Comparison of ENCODE assay signal across 16 cellular contexts in genomic region chr17:7711356-7711755, GRCh38. TPM values are rescaled to one million over a fixed set of nuclear protein-coding genes. Genes with fewer than 3 reads are reported as not detected.
DNase-seq lines count a peak whose midpoint lies in the region; ATAC-seq, FAIRE-seq and TF ChIP-seq lines count a peak whose summit lies in the region.
"Had no signal": no experiment of that assay in that cellular context is flagged by ENCODE, and none has a peak within 500 bp of the region (broad histone marks: within the 10 kb centered on the region; RNA-seq: fewer than 3 reads in every experiment).

No MANE protein-coding gene starts in this region.

- H2BK15ac ChIP-seq in mesendoderm (replicated peaks; ENCODE audit: low read depth) = no peak overlapping the region

- no TSS peak for BruUV-seq in GM12878 (replicated peaks; lab: Mats Ljungman, UMichigan)

- no peak overlapping the region for H3K56ac ChIP-seq in mesendoderm (ENCODE audit: low read length)

- no peak for FAIRE-seq in GM12878 (lab: Jason Lieb, UNC)
- FAIRE-seq: colon had no signal

- peak; percentile 8 for DNase-seq in NCI-H2227 (lab: John Stamatoyannopoulos, UW; ENCODE audit: unreplicated experiment)
- no peak for DNase-seq in NCI-H2227 treated with DMSO at 0.1 percent for 48 hours (lab: John Stamatoyannopoulos, UW)
- no peak for DNase-seq in GM13977 (ENCODE audit: low spot score)
- no peak for DNase-seq in GM12878 (ENCODE audit: low read depth, low spot score)
- peak; percentile 56 for DNase-seq in mesendoderm
- DNase-seq in NCI-H2196 (lab: John Stamatoyannopoulos, UW; ENCODE audit: unreplicated experiment) = no peak
- no peak for DNase-seq in stimulated activated CD4-positive, alpha-beta T cell treated with anti-CD3 and anti-CD28 coated beads, Interleukin-1b, Interleukin-23, amount 100 ng/mL, for 48 hours
- DNase-seq in GF-D8 (lab: John Stamatoyannopoulos, UW) = no peak
- DNase-seq: activated CD4-positive, CD25-positive, alpha-beta regulatory T cell; activated gamma-delta T cell; lower lobe of right lung; SJCRH30; testis had no signal

- CTCF ChIA-PET in GM12878 (lab: Yijun Ruan, JAX) = no interaction called here

- H3K18ac ChIP-seq in mesendoderm (ENCODE audit: low read length) = no peak overlapping the region

- no peak overlapping the region for H3K4me3 ChIP-seq in GM12878
- H3K4me3 ChIP-seq in mesendoderm (ENCODE audit: low read length) = no peak overlapping the region
- H3K4me3 ChIP-seq: gastroesophageal sphincter, lower lobe of right lung, SJCRH30, testis had no signal

- H2AFZ ChIP-seq in GM12878 (ENCODE audit: control insufficient read depth, low read depth, low read length) = no peak overlapping the region

- no peaks in the 10 kb centered on the region for H4K20me1 ChIP-seq in GM12878 (ENCODE audit: control insufficient read depth, insufficient read depth)

- H3K27me3 ChIP-seq in GM12878 (replicated peaks in 1 of 2; ENCODE audit: control insufficient read depth in 2 of 2, insufficient read depth in 2 of 2, low read length in 1 of 2) = peaks cover 0 to 6% of the 10 kb centered on the region in 2 experiments; a peak in 2 of 4 replicates
- H3K27me3 ChIP-seq in mesendoderm (ENCODE audit: insufficient read depth, low read length, poor library complexity) = no peaks in the 10 kb centered on the region
- H3K27me3 ChIP-seq: testis had no signal

- peak; percentile 12 for TF ChIP-seq CTCF in GM13977 (IDR thresholded peaks at IDR 0.05; ENCODE audit: extremely low read depth, insufficient read depth, missing control alignments)
- TF ChIP-seq CTCF in GM12878 (IDR thresholded peaks at IDR 0.05 in 2 of 3, conservative IDR thresholded peaks at IDR 0.05 in 1 of 3; ENCODE audit: control insufficient read depth in 2 of 3, extremely low read depth in 1 of 3, insufficient read depth in 1 of 3, low read depth in 3 of 3, low read length in 3 of 3) = peak in 2 of 3 experiments; percentile 21 to 26; a peak in 3 of 6 replicates

- in situ Hi-C loops in GM13977 (cut with MboI; ENCODE audit: low pct_unique_long_range_greater_than_20kb, low sequenced_read_pairs, unreplicated experiment) (no loop called here), GM12878 (cut with MboI) (no loop called here)

- no peak overlapping the region for H4K5ac ChIP-seq in mesendoderm (ENCODE audit: low read length)

- POLR2A ChIA-PET in GM12878 (lab: Charles Lee) = no interaction called here

- no peak overlapping the region for H3K9ac ChIP-seq in GM12878 (ENCODE audit: control insufficient read depth, insufficient read depth, low read length)
- no peak overlapping the region for H3K9ac ChIP-seq in mesendoderm (ENCODE audit: low read length)

- SMC1A ChIA-PET in GM12878 (lab: Charles Lee; ENCODE audit: uncharacterized antibody, unreplicated experiment) = no interaction called here

- no peak overlapping the region for H2BK120ac ChIP-seq in mesendoderm (ENCODE audit: low read depth, low read length)

- no peak for TF ChIP-seq EP300 in GM12878 (IDR thresholded peaks at IDR 0.05; ENCODE audit: borderline replicate concordance in 1 of 2, control insufficient read depth in 1 of 2, low read depth in 2 of 2, low read length in 2 of 2)

- H3K79me1 ChIP-seq in mesendoderm (ENCODE audit: low read length) = no peaks in the 10 kb centered on the region

- H3K79me2 ChIP-seq in GM12878 (ENCODE audit: control insufficient read depth, insufficient read depth, low read length) = no peaks in the 10 kb centered on the region
- H3K79me2 ChIP-seq in mesendoderm (ENCODE audit: control insufficient read depth, insufficient read depth, low read length) = no peaks in the 10 kb centered on the region

- H3K4me1 ChIP-seq in GM12878 (ENCODE audit: control insufficient read depth, insufficient read depth, low read length) (peaks cover 5% of the 10 kb centered on the region), mesendoderm (ENCODE audit: control insufficient read depth, low read depth, low read length) (peaks cover 4% of the 10 kb centered on the region)
- H3K4me1 ChIP-seq: SJCRH30 had no signal

- intact Hi-C loops in GM12878 (cut with micrococcal nuclease; ENCODE audit: unreplicated experiment) = no loop called here

- no peak overlapping the region for H3K23ac ChIP-seq in mesendoderm (ENCODE audit: low read length)

- no peak overlapping the region for H4K8ac ChIP-seq in mesendoderm (ENCODE audit: low read depth, low read length)

- TF ChIP-seq POLR2A in GM12878 (IDR thresholded peaks at IDR 0.05; ENCODE audit: low read depth, low read length) = no peak

- H3K9me3 ChIP-seq in GM12878 (replicated peaks; ENCODE audit: control insufficient read depth, insufficient read depth, low read length) = no peaks in the 10 kb centered on the region
- H3K9me3 ChIP-seq: gastroesophageal sphincter, lower lobe of right lung, SJCRH30, testis had no signal

- no peak for TF ChIP-seq RAD21 in GM12878 (IDR thresholded peaks at IDR 0.05; ENCODE audit: insufficient read depth, low read depth, low read length)

- RAD21 ChIA-PET in GM12878 (lab: Charles Lee; ENCODE audit: unreplicated experiment) = no interaction called here

- no peaks in the 10 kb centered on the region for H3K36me3 ChIP-seq in GM12878 (ENCODE audit: control insufficient read depth in 2 of 2, insufficient read depth in 2 of 2, low read length in 1 of 2)
- H3K36me3 ChIP-seq in mesendoderm (ENCODE audit: control insufficient read depth, insufficient read depth, low read length) = no peaks in the 10 kb centered on the region
- H3K36me3 ChIP-seq: gastroesophageal sphincter, lower lobe of right lung, SJCRH30 had no signal

- ATAC-seq in GM12878 = peak; percentile 76
- ATAC-seq: gastroesophageal sphincter, lower lobe of right lung had no signal

- no peak overlapping the region for H2AK5ac ChIP-seq in mesendoderm (ENCODE audit: low read length)

- no peak overlapping the region for H3K4ac ChIP-seq in mesendoderm (ENCODE audit: low read depth, low read length)

- H3K27ac ChIP-seq in GM12878 (ENCODE audit: control insufficient read depth, insufficient read depth) = no peak overlapping the region
- no peak overlapping the region for H3K27ac ChIP-seq in mesendoderm (ENCODE audit: low read depth, low read length)
- H3K27ac ChIP-seq: gastroesophageal sphincter, lower lobe of right lung, SJCRH30, testis had no signal

- no peak overlapping the region for H3K4me2 ChIP-seq in GM12878 (ENCODE audit: control insufficient read depth, insufficient read depth)
- no peak overlapping the region for H3K4me2 ChIP-seq in mesendoderm (ENCODE audit: low read length)

- no peak overlapping the region for H2BK5ac ChIP-seq in mesendoderm (ENCODE audit: low read length)

- WGBS in GM12878 (ENCODE audit: insufficient coverage, insufficient replicate concordance, low lambda C conversion rate, missing lambda C conversion rate) = 47% methylated on average over 4 of the region's 4 CpGs
- no CpG with 5 or more reads among the region's 4 CpGs for WGBS in mesendoderm (ENCODE audit: extremely low coverage, insufficient coverage, low lambda C conversion rate)

RNA-seq across cellular contexts. Expression of gene DNAH2, which starts 6.2 kb away (rescaled TPM):
- not detected in 2 replicates for total RNA-seq in GM12878 (2013; cell fraction: nucleolus; rRNA removed)
- total RNA-seq in GM12878 (2014; rRNA removed) = not detected in 2 replicates
- not detected in 2 replicates for total RNA-seq in GM12878 (2014; rRNA removed; fragmentation: Illumina TruSeq; extraction: Trizol)
- not detected in 2 replicates for total RNA-seq in GM12878 (2021)
- not detected for polyA plus RNA-seq in GM12878 (2011; ENCODE audit: low read depth)
- not detected in 2 replicates for polyA plus RNA-seq in GM12878 (2011; rRNA removed)
- polyA plus RNA-seq in GM12878 (2011; cell fraction: cytosol; rRNA removed) = not detected in 2 replicates
- 0.01 and 0.03 TPM in 2 replicates for polyA plus RNA-seq in GM12878 (2011; cell fraction: nucleus; rRNA removed)
- 0.03 and 0.09 TPM in 2 replicates for polyA plus RNA-seq in GM12878 (2012)
- not detected in 2 replicates for polyA plus RNA-seq in GM12878 (2014; fragmentation: Illumina TruSeq; extraction: Trizol)
- not detected for polyA plus RNA-seq in GM12878 (2014; fragmentation: Nextera tagmentation; extraction: Ambion mirVana)
- polyA plus RNA-seq in GM12878 (2014; rRNA removed) = 0.01 TPM in 1 of 2 replicates, not detected in the other
- polyA plus RNA-seq in GM12878 (2016; fragmentation: Nextera tagmentation; extraction: Ambion mirVana) = not detected
- polyA minus RNA-seq in GM12878 (2011; rRNA and poly(A)+ RNA removed) = not detected in 2 replicates
- not detected in 2 replicates for polyA minus RNA-seq in GM12878 (2011; cell fraction: cytosol; rRNA and poly(A)+ RNA removed)
- not detected in 2 replicates for polyA minus RNA-seq in GM12878 (2011; cell fraction: nucleus; rRNA and poly(A)+ RNA removed)
- polyA plus RNA-seq in mesendoderm (2013, experiment 1 of 2) = 0.03 TPM
- 0.06 TPM for polyA plus RNA-seq in mesendoderm (2013, experiment 2 of 2)
- total RNA-seq: NCI-H460, SJCRH30 had no signal

RNA-seq across cellular contexts. Expression of gene EFNB3, which starts 6.4 kb away (rescaled TPM):
- total RNA-seq in GM12878 (2013; cell fraction: nucleolus; rRNA removed) = not detected in 2 replicates
- total RNA-seq in GM12878 (2014; rRNA removed) = 0.06 TPM in 1 of 2 replicates, not detected in the other
- not detected in 2 replicates for total RNA-seq in GM12878 (2014; rRNA removed; fragmentation: Illumina TruSeq; extraction: Trizol)
- total RNA-seq in GM12878 (2021) = 0.13 TPM in 1 of 2 replicates, not detected in the other
- not detected for polyA plus RNA-seq in GM12878 (2011; ENCODE audit: low read depth)
- 0.04 TPM in 2 replicates for polyA plus RNA-seq in GM12878 (2011; rRNA removed)
- 0.01 and 0.03 TPM in 2 replicates for polyA plus RNA-seq in GM12878 (2011; cell fraction: cytosol; rRNA removed)
- 0.19 and 0.22 TPM in 2 replicates for polyA plus RNA-seq in GM12878 (2011; cell fraction: nucleus; rRNA removed)
- not detected in 2 replicates for polyA plus RNA-seq in GM12878 (2012)
- 0.01 TPM in 1 of 2 replicates, not detected in the other for polyA plus RNA-seq in GM12878 (2014; fragmentation: Illumina TruSeq; extraction: Trizol)
- under 1 TPM in 1 of 2 experiments, not detected in 1; 0.02 TPM for polyA plus RNA-seq in GM12878 (2014; fragmentation: Nextera tagmentation; extraction: Ambion mirVana)
- 0.05 TPM in 1 of 2 replicates, not detected in the other for polyA plus RNA-seq in GM12878 (2014; rRNA removed)
- polyA plus RNA-seq in GM12878 (2016; fragmentation: Nextera tagmentation; extraction: Ambion mirVana) = not detected
- polyA minus RNA-seq in GM12878 (2011; rRNA and poly(A)+ RNA removed) = 0.05 TPM in 1 of 2 replicates, not detected in the other
- not detected in 2 replicates for polyA minus RNA-seq in GM12878 (2011; cell fraction: cytosol; rRNA and poly(A)+ RNA removed)
- polyA minus RNA-seq in GM12878 (2011; cell fraction: nucleus; rRNA and poly(A)+ RNA removed) = not detected in 2 replicates
- 5.9 TPM for polyA plus RNA-seq in mesendoderm (2013, experiment 1 of 2)
- 5.8 TPM for polyA plus RNA-seq in mesendoderm (2013, experiment 2 of 2)

RNA-seq across cellular contexts. Expression of gene WRAP53, which starts 23.1 kb away (rescaled TPM):
- 9.4 and 10.1 TPM in 2 replicates for total RNA-seq in GM12878 (2013; cell fraction: nucleolus; rRNA removed)
- total RNA-seq in GM12878 (2014; rRNA removed) (24.6 and 30.8 TPM in 2 replicates), GM12878 (2014; rRNA removed; fragmentation: Illumina TruSeq; extraction: Trizol) (13.0 and 17.3 TPM in 2 replicates), GM12878 (2021) (28.5 and 30.8 TPM in 2 replicates)
- polyA plus RNA-seq in GM12878 (2011; ENCODE audit: low read depth) = 4.7 TPM
- polyA plus RNA-seq in GM12878 (2011; rRNA removed) (6.0 and 13.8 TPM in 2 replicates), GM12878 (2014; fragmentation: Illumina TruSeq; extraction: Trizol) (9.5 and 17.7 TPM in 2 replicates), GM12878 (2014; fragmentation: Nextera tagmentation; extraction: Ambion mirVana) (1 to 10 TPM; 1.9 to 5.3 TPM), GM12878 (2014; rRNA removed) (26.0 and 29.6 TPM in 2 replicates), GM12878 (2016; fragmentation: Nextera tagmentation; extraction: Ambion mirVana) (10 to 100 TPM; 41.9 to 42.0 TPM)
- polyA plus RNA-seq in GM12878 (2011; cell fraction: cytosol; rRNA removed) = 20.1 and 24.9 TPM in 2 replicates
- polyA plus RNA-seq in GM12878 (2011; cell fraction: nucleus; rRNA removed) = 28.5 and 32.5 TPM in 2 replicates
- polyA plus RNA-seq in GM12878 (2012) = 14.8 and 15.1 TPM in 2 replicates
- polyA minus RNA-seq in GM12878 (2011; rRNA and poly(A)+ RNA removed) = 7.5 and 18.1 TPM in 2 replicates
- polyA minus RNA-seq in GM12878 (2011; cell fraction: cytosol; rRNA and poly(A)+ RNA removed) = 7.5 and 9.6 TPM in 2 replicates
- 10.2 and 13.0 TPM in 2 replicates for polyA minus RNA-seq in GM12878 (2011; cell fraction: nucleus; rRNA and poly(A)+ RNA removed)
- polyA plus RNA-seq in mesendoderm (2013, experiment 1 of 2) = 19.8 TPM
- polyA plus RNA-seq in mesendoderm (2013, experiment 2 of 2) = 18.7 TPM

RNA-seq across cellular contexts. Expression of gene TP53, which starts 24.1 kb away (rescaled TPM):
- total RNA-seq in GM12878 (2013; cell fraction: nucleolus; rRNA removed) = 46.6 and 47.7 TPM in 2 replicates
- total RNA-seq in GM12878 (2014; rRNA removed) (65.9 and 74.6 TPM in 2 replicates), GM12878 (2014; rRNA removed; fragmentation: Illumina TruSeq; extraction: Trizol) (34.0 and 38.1 TPM in 2 replicates), GM12878 (2021) (162 and 171 TPM in 2 replicates)
- 52.7 TPM for polyA plus RNA-seq in GM12878 (2011; ENCODE audit: low read depth)
- polyA plus RNA-seq in GM12878 (2011; rRNA removed) (21.0 and 35.6 TPM in 2 replicates), GM12878 (2014; fragmentation: Illumina TruSeq; extraction: Trizol) (75.1 and 98.0 TPM in 2 replicates), GM12878 (2014; fragmentation: Nextera tagmentation; extraction: Ambion mirVana) (10 to 100 TPM; 60.2 to 78.4 TPM), GM12878 (2014; rRNA removed) (56.9 and 66.5 TPM in 2 replicates), GM12878 (2016; fragmentation: Nextera tagmentation; extraction: Ambion mirVana) (10 to 100 TPM; 77.3 to 81.6 TPM)
- polyA plus RNA-seq in GM12878 (2011; cell fraction: cytosol; rRNA removed) = 49.8 and 60.6 TPM in 2 replicates
- 38.1 and 49.4 TPM in 2 replicates for polyA plus RNA-seq in GM12878 (2011; cell fraction: nucleus; rRNA removed)
- 75.7 and 93.3 TPM in 2 replicates for polyA plus RNA-seq in GM12878 (2012)
- 38.5 and 54.1 TPM in 2 replicates for polyA minus RNA-seq in GM12878 (2011; rRNA and poly(A)+ RNA removed)
- 39.0 and 49.3 TPM in 2 replicates for polyA minus RNA-seq in GM12878 (2011; cell fraction: cytosol; rRNA and poly(A)+ RNA removed)
- polyA minus RNA-seq in GM12878 (2011; cell fraction: nucleus; rRNA and poly(A)+ RNA removed) = 16.4 and 30.6 TPM in 2 replicates
- polyA plus RNA-seq in mesendoderm (2013, experiment 1 of 2) = 206 TPM
- 206 TPM for polyA plus RNA-seq in mesendoderm (2013, experiment 2 of 2)

Comparison
In these comparisons a context has a peak if more than half of its experiments do, and no peak if none do; other contexts are left out.
1. DNase-seq: peak in NCI-H2227 (single experiment) and mesendoderm (single experiment); none in NCI-H2227 treated with DMSO at 0.1 percent for 48 hours (single experiment), GM13977 (single experiment), GM12878 (single experiment), NCI-H2196 (single experiment), stimulated activated CD4-positive, alpha-beta T cell treated with anti-CD3 and anti-CD28 coated beads, Interleukin-1b, Interleukin-23, amount 100 ng/mL, for 48 hours (single experiment) and GF-D8 (single experiment).